ENCODE assay signal across 8 cellular contexts in the genomic region with DNA sequence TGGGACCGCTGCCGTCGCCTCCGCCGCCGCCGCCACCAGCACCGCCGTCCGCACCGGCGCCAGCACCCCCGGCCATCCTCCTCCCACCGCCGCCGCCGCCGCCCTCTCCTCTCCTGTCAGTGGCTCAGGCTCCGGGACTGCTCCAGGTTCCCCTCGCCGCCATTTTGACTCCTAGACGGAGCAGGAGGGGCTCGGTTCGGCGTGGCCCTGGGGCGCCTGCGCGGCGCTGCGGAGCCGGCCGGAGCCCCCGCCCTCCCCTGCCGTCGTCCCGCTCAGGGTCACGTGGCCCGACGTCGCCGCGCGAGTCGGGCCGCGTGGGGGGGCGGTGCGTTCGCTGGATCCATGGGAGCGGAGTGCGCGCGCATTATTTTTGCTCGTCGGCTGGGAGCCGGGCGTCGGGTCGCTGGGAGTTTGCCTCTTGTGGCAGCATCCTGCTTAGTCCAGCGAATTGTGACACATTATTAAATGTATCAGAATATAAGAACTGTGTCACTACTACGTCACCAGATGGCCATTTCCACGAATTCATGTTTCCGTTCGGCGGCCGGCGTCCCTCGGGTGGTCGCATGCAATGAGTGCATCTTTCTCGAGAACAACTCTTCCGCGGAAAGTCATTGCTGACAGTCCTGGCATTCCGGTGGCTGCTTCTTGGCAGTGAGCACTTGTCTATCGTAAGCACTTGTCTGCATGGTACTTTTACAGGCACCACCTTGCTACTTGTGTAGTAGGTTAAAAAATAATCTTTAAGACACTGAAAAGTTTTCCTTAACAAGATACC. TPM values are rescaled to one million over a fixed set of nuclear protein-coding genes. Genes with fewer than 3 reads are reported as not detected.
DNase-seq lines count a peak whose midpoint lies in the region; FAIRE-seq and TF ChIP-seq lines count a peak whose summit lies in the region.

A gene with protein sequence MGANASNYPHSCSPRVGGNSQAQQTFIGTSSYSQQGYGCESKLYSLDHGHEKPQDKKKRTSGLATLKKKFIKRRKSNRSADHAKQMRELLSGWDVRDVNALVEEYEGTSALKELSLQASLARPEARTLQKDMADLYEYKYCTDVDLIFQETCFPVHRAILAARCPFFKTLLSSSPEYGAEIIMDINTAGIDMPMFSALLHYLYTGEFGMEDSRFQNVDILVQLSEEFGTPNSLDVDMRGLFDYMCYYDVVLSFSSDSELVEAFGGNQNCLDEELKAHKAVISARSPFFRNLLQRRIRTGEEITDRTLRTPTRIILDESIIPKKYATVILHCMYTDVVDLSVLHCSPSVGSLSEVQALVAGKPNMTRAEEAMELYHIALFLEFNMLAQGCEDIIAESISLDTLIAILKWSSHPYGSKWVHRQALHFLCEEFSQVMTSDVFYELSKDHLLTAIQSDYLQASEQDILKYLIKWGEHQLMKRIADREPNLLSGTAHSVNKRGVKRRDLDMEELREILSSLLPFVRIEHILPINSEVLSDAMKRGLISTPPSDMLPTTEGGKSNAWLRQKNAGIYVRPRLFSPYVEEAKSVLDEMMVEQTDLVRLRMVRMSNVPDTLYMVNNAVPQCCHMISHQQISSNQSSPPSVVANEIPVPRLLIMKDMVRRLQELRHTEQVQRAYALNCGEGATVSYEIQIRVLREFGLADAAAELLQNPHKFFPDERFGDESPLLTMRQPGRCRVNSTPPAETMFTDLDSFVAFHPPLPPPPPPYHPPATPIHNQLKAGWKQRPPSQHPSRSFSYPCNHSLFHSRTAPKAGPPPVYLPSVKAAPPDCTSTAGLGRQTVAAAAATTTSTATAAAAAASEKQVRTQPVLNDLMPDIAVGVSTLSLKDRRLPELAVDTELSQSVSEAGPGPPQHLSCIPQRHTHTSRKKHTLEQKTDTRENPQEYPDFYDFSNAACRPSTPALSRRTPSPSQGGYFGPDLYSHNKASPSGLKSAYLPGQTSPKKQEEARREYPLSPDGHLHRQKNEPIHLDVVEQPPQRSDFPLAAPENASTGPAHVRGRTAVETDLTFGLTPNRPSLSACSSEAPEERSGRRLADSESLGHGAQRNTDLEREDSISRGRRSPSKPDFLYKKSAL (minus strand): TSS at position 184 of the 778 bp plus-strand sequence. CDS start 36,985 bp downstream, outside the sequence.

- H3K27me3 Mint-ChIP-seq in HFFc6 (ENCODE audit: insufficient read depth): no peaks in the 10 kb centered on the region
- no peaks in the 10 kb centered on the region for H3K27me3 Mint-ChIP-seq in activated naive CD4-positive, alpha-beta T cell treated with anti-CD3 and anti-CD28 coated beads for 36 hours (ENCODE audit: low read depth)

- CTCF ChIA-PET in activated naive CD4-positive, alpha-beta T cell treated with anti-CD3 and anti-CD28 coated beads for 36 hours (lab: Charles Lee): no interaction called here

- no peaks in the 10 kb centered on the region for H3K9me3 Mint-ChIP-seq in HFFc6
- no peaks in the 10 kb centered on the region for H3K9me3 Mint-ChIP-seq in activated naive CD4-positive, alpha-beta T cell treated with anti-CD3 and anti-CD28 coated beads for 36 hours

- H3K4me3 Mint-ChIP-seq in HFFc6: peak within 1 kb of the TSS; percentile 96
- H3K4me3 Mint-ChIP-seq in activated naive CD4-positive, alpha-beta T cell treated with anti-CD3 and anti-CD28 coated beads for 36 hours: peak within 1 kb of the TSS; percentile 89

- H3K9me3 ChIP-seq in neutrophil: no peaks in the 10 kb centered on the region

- H3K36me3 ChIP-seq in GM06990 (ENCODE audit: control insufficient read depth, insufficient read depth, low read length) (no peaks in the 10 kb centered on the region), neutrophil (no peaks in the 10 kb centered on the region)

- peak; percentile 73 for TF ChIP-seq POLR2A in NB4 (IDR thresholded peaks at IDR 0.05; ENCODE audit: extremely low read depth, insufficient read length)

- DNase-seq in GM06990 (ENCODE audit: extremely low read depth, insufficient read length) (peak; percentile 98), HFFc6 (peak; percentile 96), NB4 (ENCODE audit: low read depth) (peak; percentile 95), SK-N-DZ (ENCODE audit: low spot score) (peak; percentile 89), frontal cortex (ENCODE audit: low spot score in 2 of 2) (peak; percentile 96 to 98)
- DNase-seq in activated naive CD4-positive, alpha-beta T cell treated with anti-CD3 and anti-CD28 coated beads for 36 hours: peak; percentile 94

- H3K27ac ChIP-seq in neutrophil: peak within 1 kb of the TSS; percentile 93

- peak within 1 kb of the TSS; percentile 97 for H3K27ac Mint-ChIP-seq in HFFc6
- peak within 1 kb of the TSS; percentile 83 for H3K27ac Mint-ChIP-seq in activated naive CD4-positive, alpha-beta T cell treated with anti-CD3 and anti-CD28 coated beads for 36 hours

- H3K4me1 Mint-ChIP-seq in HFFc6 (ENCODE audit: low read depth): peaks cover 41% of the 10 kb centered on the region
- peaks cover 49% of the 10 kb centered on the region for H3K4me1 Mint-ChIP-seq in activated naive CD4-positive, alpha-beta T cell treated with anti-CD3 and anti-CD28 coated beads for 36 hours (ENCODE audit: low read depth)

- peaks cover 27 to 36% of the 10 kb centered on the region in 2 experiments for H3K4me1 ChIP-seq in neutrophil (ENCODE audit: control insufficient read depth in 1 of 2, insufficient read depth in 1 of 2, low read depth in 1 of 2, low read length in 1 of 2)

- intact Hi-C loops in activated naive CD4-positive, alpha-beta T cell treated with anti-CD3 and anti-CD28 coated beads for 36 hours (cut with micrococcal nuclease): loop anchor here (1.0 to 10.0 kb wide), 8 partner anchors 98 to 1059 kb away; a partner anchor contains a TSS

- no peak for FAIRE-seq in frontal cortex (lab: Jason Lieb, UNC)

- no peaks in the 10 kb centered on the region; the same call in 1 of the 2 replicates for H3K36me3 Mint-ChIP-seq in HFFc6 (ENCODE audit: low read depth)
- peaks cover 3% of the 10 kb centered on the region for H3K36me3 Mint-ChIP-seq in activated naive CD4-positive, alpha-beta T cell treated with anti-CD3 and anti-CD28 coated beads for 36 hours (ENCODE audit: low read depth)

- peak; percentile 16 for TF ChIP-seq CTCF in GM06990 (IDR thresholded peaks at IDR 0.05; ENCODE audit: insufficient read depth, low read length, poor library complexity, severe bottlenecking)
- peak; percentile 67 for TF ChIP-seq CTCF in HFFc6 (IDR thresholded peaks at IDR 0.05)
- TF ChIP-seq CTCF in NB4 (IDR thresholded peaks at IDR 0.05; ENCODE audit: low read depth, low read length): no peak
- TF ChIP-seq CTCF in neutrophil (IDR thresholded peaks at IDR 0.05): no peak
- TF ChIP-seq CTCF in subcutaneous adipose tissue (IDR thresholded peaks at IDR 0.05; ENCODE audit: low read depth): no peak

- H3K27me3 ChIP-seq in GM06990 (replicated peaks; ENCODE audit: control insufficient read depth, insufficient read depth, low read length): no peaks in the 10 kb centered on the region
- no peaks in the 10 kb centered on the region for H3K27me3 ChIP-seq in neutrophil

- H3K4me3 ChIP-seq in GM06990 (replicated peaks; ENCODE audit: low read depth, low read length): peak within 1 kb of the TSS; percentile 76
- peak within 1 kb of the TSS; percentile 97 for H3K4me3 ChIP-seq in NB4 (ENCODE audit: low read depth, low read length)
- H3K4me3 ChIP-seq in neutrophil (ENCODE audit: low read depth in 1 of 2, low read length in 1 of 2): peak within 1 kb of the TSS; percentile 69 to 86

RNA-seq across cellular contexts. Expression of the gene that starts here (rescaled TPM):
- 10 to 100 TPM; 36.8 to 45.6 (median 40.0) TPM for total RNA-seq in HFFc6 (2021; fragmentation: NEBNext Ultra II Directional; extraction: Animal tissue kit (Norgen Biotek cat#: 25700))
- 6.2 and 6.3 TPM in 2 replicates for polyA plus RNA-seq in SK-N-DZ (2014; cell fraction: cytosol; rRNA removed)
- 4.2 and 8.3 TPM in 2 replicates for polyA plus RNA-seq in SK-N-DZ (2014; cell fraction: nucleus; rRNA removed)
- total RNA-seq in activated naive CD4-positive, alpha-beta T cell treated with anti-CD3 and anti-CD28 coated beads for 36 hours: 1 to 10 TPM; 7.2 to 7.7 TPM
- total RNA-seq in frontal cortex (54.6 TPM), subcutaneous adipose tissue (10 to 100 TPM; 20.1 to 37.0 (median 23.7) TPM)

Comparison
In these comparisons a context has a peak if more than half of its experiments do, and no peak if none do; other contexts are left out.
1. Peak in every context shown above with its lines: DNase-seq, H3K4me3 ChIP-seq and H3K27ac ChIP-seq.
2. CTCF ChIP-seq: peak in GM06990 (single experiment) and HFFc6 (single experiment); none in NB4 (single experiment), neutrophil (single experiment) and subcutaneous adipose tissue (single experiment).